27 cellular contexts compared by ENCODE assay signal in the genomic region with DNA sequence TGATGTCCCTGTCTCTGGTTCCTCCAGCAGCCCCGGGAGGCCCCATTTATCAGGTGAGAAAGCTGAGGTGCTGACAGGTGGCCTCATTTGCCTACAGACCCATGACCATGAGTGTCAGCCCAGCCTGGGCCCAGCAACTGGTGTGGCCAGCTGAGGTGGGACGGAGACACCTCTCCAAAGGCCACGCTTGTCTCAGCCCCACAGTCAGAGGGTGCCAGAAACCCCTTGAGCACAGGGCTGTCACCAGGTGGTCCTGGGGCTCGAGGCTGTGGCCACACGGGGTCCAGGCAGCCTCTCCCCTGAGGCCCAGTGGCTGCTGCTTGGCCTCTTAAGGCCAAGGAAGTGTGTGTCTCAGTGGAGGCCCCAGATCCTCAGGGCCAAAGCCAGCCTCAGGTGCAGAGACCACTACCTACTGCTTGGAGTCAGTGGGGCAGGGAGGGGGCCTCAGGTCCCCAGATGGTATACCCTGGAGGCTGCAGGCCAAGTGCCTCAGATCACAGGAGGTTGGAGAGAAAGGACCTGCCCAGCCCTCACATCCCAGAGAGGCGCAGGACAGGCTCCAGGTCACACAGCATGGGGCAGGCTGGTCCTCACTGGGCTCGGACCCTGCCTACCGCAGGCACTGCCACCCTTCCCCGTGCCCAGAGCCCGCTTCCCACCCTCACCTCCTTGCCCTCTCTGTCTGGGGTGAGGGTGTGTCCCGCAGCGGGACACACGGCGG. TPM values are rescaled to one million over a fixed set of nuclear protein-coding genes. Genes with fewer than 3 reads are reported as not detected.
"Had no signal": no experiment of that assay in that cellular context is flagged by ENCODE, and none has a peak within 500 bp of the region (broad histone marks: within the 10 kb centered on the region; RNA-seq: fewer than 3 reads in every experiment).

No MANE protein-coding gene starts in this region.

- H3K27me3 ChIP-seq: dorsolateral prefrontal cortex, pancreas, stomach, thyroid gland, vagina had no signal

- H3K4me2 ChIP-seq: smooth muscle cell had no signal

- H3K36me3 ChIP-seq: pancreas had no signal

- H3K4me3 ChIP-seq: dorsolateral prefrontal cortex, lung, pancreas, smooth muscle cell, stomach, thyroid gland, vagina had no signal

- H3K4me3 Mint-ChIP-seq: immature natural killer cell; memory B cell; naive thymus-derived CD8-positive, alpha-beta T cell; nephron progenitor cell; stimulated activated naive B cell treated with anti-CD40 and anti-IgM and Interleukin-4, amounts not matched to agents 10 μg/mL and 1 μg/mL and 100 μg/mL, for 72 hours had no signal

- H3K9me3 ChIP-seq: pancreas, stomach, thyroid gland, vagina had no signal

- H3K9me3 Mint-ChIP-seq: immature natural killer cell; memory B cell; naive thymus-derived CD8-positive, alpha-beta T cell; nephron progenitor cell; stimulated activated naive B cell treated with anti-CD40 and anti-IgM and Interleukin-4, amounts not matched to agents 10 μg/mL and 1 μg/mL and 100 μg/mL, for 72 hours had no signal

- H3K27ac ChIP-seq: dorsolateral prefrontal cortex, stomach, thyroid gland, vagina had no signal

- H3K27ac Mint-ChIP-seq: immature natural killer cell; memory B cell; nephron progenitor cell; stimulated activated naive B cell treated with anti-CD40 and anti-IgM and Interleukin-4, amounts not matched to agents 10 μg/mL and 1 μg/mL and 100 μg/mL, for 72 hours had no signal

- H3K4me1 Mint-ChIP-seq: immature natural killer cell; naive thymus-derived CD8-positive, alpha-beta T cell had no signal

- H3K4me1 ChIP-seq: pancreas had no signal

- ATAC-seq: left colon; naive thymus-derived CD8-positive, alpha-beta T cell; pancreas; sciatic nerve; stimulated activated naive B cell treated with anti-CD40 and anti-IgM and Interleukin-4, amounts not matched to agents 10 μg/mL and 1 μg/mL and 100 μg/mL, for 72 hours had no signal

- DNase-seq: cerebellar nuclear complex; cortex of kidney; dorsolateral prefrontal cortex; effector CD4-positive, alpha-beta T cell; hypothalamus; immature natural killer cell; islet precursor cell; kidney glomerular epithelial cell; left colon; midbrain; naive thymus-derived CD8-positive, alpha-beta T cell; nephron progenitor cell; occipital lobe; retina; stimulated activated CD4-positive, alpha-beta T cell treated with anti-CD3 and anti-CD28 coated beads, Interleukin-12 subunit alpha, Interleukin-12 subunit beta, amount 100 ng/mL, for 4 hours; stimulated activated CD4-positive, alpha-beta T cell treated with anti-CD3 and anti-CD28 coated beads, Interleukin-1b, Interleukin-23, amount 100 ng/mL, for 48 hours; stimulated activated CD4-positive, alpha-beta T cell treated with anti-CD3 and anti-CD28 coated beads, Interleukin-4, amount 100 ng/mL, for 4 hours; stimulated activated naive B cell treated with anti-CD40 and anti-IgM and Interleukin-4, amounts not matched to agents 10 μg/mL and 1 μg/mL and 100 μg/mL, for 72 hours; stomach; thyroid gland; trophoblast cell had no signal

- H3K36me3 Mint-ChIP-seq: immature natural killer cell; memory B cell; naive thymus-derived CD8-positive, alpha-beta T cell; stimulated activated naive B cell treated with anti-CD40 and anti-IgM and Interleukin-4, amounts not matched to agents 10 μg/mL and 1 μg/mL and 100 μg/mL, for 72 hours had no signal

RNA-seq across cellular contexts. Expression of gene RAB3IL1, which starts 11.4 kb away (rescaled TPM):
- polyA plus RNA-seq: immature natural killer cell; naive thymus-derived CD8-positive, alpha-beta T cell had no signal
